ENCODE assay signal across 13 cellular contexts in genomic region chr2:74505448-74506246, GRCh38. TPM values are rescaled to one million over a fixed set of nuclear protein-coding genes. Genes with fewer than 3 reads are reported as not detected.
DNase-seq lines count a peak whose midpoint lies in the region; ATAC-seq, FAIRE-seq and TF ChIP-seq lines count a peak whose summit lies in the region.
"Had no signal": no experiment of that assay in that cellular context is flagged by ENCODE, and none has a peak within 500 bp of the region (broad histone marks: within the 10 kb centered on the region; RNA-seq: fewer than 3 reads in every experiment).

No MANE protein-coding gene starts in this region.

- H3K4me1 ChIP-seq in left ventricle myocardium inferior = peaks cover 64% of the 10 kb centered on the region

- peaks cover 64% of the 10 kb centered on the region for H3K27me3 Mint-ChIP-seq in mesothelial cell of epicardium (ENCODE audit: low read depth)

- peaks cover 16% of the 10 kb centered on the region for H3K36me3 Mint-ChIP-seq in mesothelial cell of epicardium

- peak overlapping the region; percentile 18 for H3K4me3 Mint-ChIP-seq in mesothelial cell of epicardium

- intact Hi-C loops in left ventricle myocardium inferior (cut with micrococcal nuclease) (no loop called here), cardiac septum (cut with DNase I) (no loop called here)

- in situ Hi-C loops in astrocyte of the cerebellum (cut with HindIII; ENCODE audit: low sequenced_read_pairs) = no loop called here

- H3K9me3 Mint-ChIP-seq in mesothelial cell of epicardium = no peaks in the 10 kb centered on the region

- FAIRE-seq in GM12891 (lab: Jason Lieb, UNC) = no peak
- FAIRE-seq: GM12892 had no signal

- H3K4me3 ChIP-seq in left ventricle myocardium inferior = peak overlapping the region; percentile 80
- H3K4me3 ChIP-seq in astrocyte of the cerebellum (ENCODE audit: low read depth, low read length) = peak overlapping the region; percentile 14
- H3K4me3 ChIP-seq: cardiac muscle cell had no signal

- TF ChIP-seq POLR2A in GM12891 (IDR thresholded peaks at IDR 0.05; ENCODE audit: low read depth, low read length) = no peak

- ATAC-seq in GM21723 (IDR thresholded peaks at IDR 0.05; ENCODE audit: unreplicated experiment) = no peak
- ATAC-seq: activated CD8-positive, alpha-beta memory T cell treated with anti-CD3 and anti-CD28 coated beads, Interleukin-2, amount 10 ng/mL, durations not matched to agents 7 days and 5 days had no signal

- no peaks in the 10 kb centered on the region for H3K9me3 ChIP-seq in left ventricle myocardium inferior (replicated peaks)
- H3K9me3 ChIP-seq: SJCRH30 had no signal

- no peak for DNase-seq in left ventricle myocardium inferior
- DNase-seq in cardiac septum (ENCODE audit: low spot score) = no peak
- DNase-seq in astrocyte of the cerebellum (ENCODE audit: low read depth) = no peak
- DNase-seq in mesothelial cell of epicardium (ENCODE audit: low spot score in 2 of 2, unreplicated experiment in 2 of 2) = no peak
- no peak for DNase-seq in NAMALWA (ENCODE audit: low spot score)
- DNase-seq in activated effector memory CD4-positive, alpha-beta T cell treated with anti-CD3 and anti-CD28 coated beads, Interleukin-2, amount 50 U/mL, for 16 hours = no peak
- no peak for DNase-seq in GM12891 (ENCODE audit: insufficient read length, low spot score)
- DNase-seq: activated CD8-positive, alpha-beta memory T cell treated with anti-CD3 and anti-CD28 coated beads, Interleukin-2, amount 10 ng/mL, durations not matched to agents 7 days and 5 days; hypothalamus; SJCRH30 had no signal

- H3K27ac ChIP-seq in left ventricle myocardium inferior (replicated peaks) = no peak overlapping the region
- H3K27ac ChIP-seq: cardiac muscle cell, SJCRH30 had no signal

- H3K4me1 Mint-ChIP-seq in mesothelial cell of epicardium = peaks cover 44% of the 10 kb centered on the region

- peaks cover 21% of the 10 kb centered on the region for H3K36me3 ChIP-seq in left ventricle myocardium inferior
- H3K36me3 ChIP-seq: SJCRH30 had no signal

- TF ChIP-seq CTCF in left ventricle myocardium inferior (IDR thresholded peaks at IDR 0.05; ENCODE audit: borderline replicate concordance) (no peak), astrocyte of the cerebellum (IDR thresholded peaks at IDR 0.05; ENCODE audit: low read depth, low read length, missing control alignments) (no peak), mesothelial cell of epicardium (IDR thresholded peaks at IDR 0.05; ENCODE audit: unreplicated experiment) (no peak)

- H3K27me3 ChIP-seq in left ventricle myocardium inferior (ENCODE audit: low read depth) = peaks cover 83% of the 10 kb centered on the region
- H3K27me3 ChIP-seq: SJCRH30 had no signal

- H3K27ac Mint-ChIP-seq in mesothelial cell of epicardium = no peak overlapping the region

TF ChIP-seq in GM12891, 5 proteins besides CTCF, POLR2A, EP300 and RAD21:
- TF ChIP-seq PAX5 (IDR thresholded peaks at IDR 0.05; ENCODE audit: insufficient read depth, low read length, severe bottlenecking) = no peak
- TF ChIP-seq POLR2AphosphoS5 (IDR thresholded peaks at IDR 0.05; ENCODE audit: low read depth, low read length) = no peak
- TF ChIP-seq POU2F2 (IDR thresholded peaks at IDR 0.05; ENCODE audit: low read depth, low read length) = no peak
- no peak for TF ChIP-seq SPI1 (IDR thresholded peaks at IDR 0.05; ENCODE audit: low read depth, low read length)
- no peak for TF ChIP-seq TAF1 (IDR thresholded peaks at IDR 0.05; ENCODE audit: low read depth, low read length)
TF ChIP-seq in GM12891: peak in this region for 0.

RNA-seq across cellular contexts. Expression of gene PCGF1, which starts 1.8 kb away (rescaled TPM):
- total RNA-seq in left ventricle myocardium inferior = 20.2 TPM
- total RNA-seq in cardiac septum = 11.4 TPM
- 17.0 to 23.0 TPM (median 20.3 TPM) in 3 replicates for total RNA-seq in mesothelial cell of epicardium
- polyA plus RNA-seq in GM12891 (2012; ENCODE audit: low read depth, missing spikeins) = 17.0 TPM

RNA-seq across cellular contexts. Expression of gene LBX2, which starts 6.2 kb away (rescaled TPM):
- 0.25 TPM for total RNA-seq in left ventricle myocardium inferior
- total RNA-seq in cardiac septum = 0.51 TPM
- 0.86 to 1.1 TPM (median 0.89 TPM) in 3 replicates for total RNA-seq in mesothelial cell of epicardium
- polyA plus RNA-seq in GM12891 (2012; ENCODE audit: low read depth, missing spikeins) = 1.4 TPM
- polyA plus RNA-seq: cardiac muscle cell had no signal

RNA-seq across cellular contexts. Expression of gene TLX2, which starts 8.6 kb away (rescaled TPM):
- total RNA-seq in left ventricle myocardium inferior (not detected), cardiac septum (not detected), mesothelial cell of epicardium (0.18 TPM in 1 of 3 replicates, not detected in the others)
- polyA plus RNA-seq in GM12891 (2012; ENCODE audit: low read depth, missing spikeins) = 0.12 TPM
- total RNA-seq: SJCRH30 had no signal
- polyA plus RNA-seq: cardiac muscle cell had no signal

RNA-seq across cellular contexts. Expression of gene DQX1, which starts 20.4 kb away (rescaled TPM):
- total RNA-seq in left ventricle myocardium inferior (0.11 TPM), cardiac septum (not detected), mesothelial cell of epicardium (0.16 to 0.42 TPM (median 0.29 TPM) in 3 replicates)
- polyA plus RNA-seq in GM12891 (2012; ENCODE audit: low read depth, missing spikeins) = 1.2 TPM

RNA-seq across cellular contexts. Expression of gene TTC31, which starts 22.8 kb away (rescaled TPM):
- total RNA-seq in left ventricle myocardium inferior (9.5 TPM), cardiac septum (11.2 TPM), mesothelial cell of epicardium (26.1 to 27.3 TPM (median 26.1 TPM) in 3 replicates)
- polyA plus RNA-seq in GM12891 (2012; ENCODE audit: low read depth, missing spikeins) = 17.3 TPM
